Comparison of ENCODE assay signal across 27 cellular contexts in the genomic region with DNA sequence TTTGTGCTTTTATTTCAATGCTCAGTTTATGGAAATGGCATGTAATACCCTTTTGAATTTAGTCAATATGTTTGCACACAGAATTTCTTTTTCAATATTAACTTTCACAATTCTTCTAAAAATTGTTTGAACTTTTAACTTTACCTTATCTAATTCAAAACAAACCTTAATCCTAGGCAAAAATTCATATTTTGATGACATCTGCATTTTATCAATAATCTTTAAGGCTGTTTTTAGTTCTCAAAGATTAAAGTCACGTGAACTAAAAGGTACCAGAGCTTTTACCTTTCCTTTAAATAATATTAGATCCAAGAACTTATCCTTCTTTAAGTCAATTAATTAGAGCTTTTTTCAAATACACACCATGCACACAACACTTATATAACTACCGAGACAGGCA.
"Had no signal": no experiment of that assay in that cellular context is flagged by ENCODE, and none has a peak within 500 bp of the region (broad histone marks: within the 10 kb centered on the region; RNA-seq: fewer than 3 reads in every experiment).

No MANE protein-coding gene starts in this region.

- H3K36me3 ChIP-seq: stomach, suprapubic skin, thoracic aorta, thyroid gland, tibial artery, tibial nerve, transverse colon, upper lobe of left lung, upper lobe of right lung, uterus, vagina had no signal

- FAIRE-seq: urothelium cell line had no signal

- ATAC-seq: stimulated activated effector memory CD8-positive, alpha-beta T cell treated with anti-CD3 and anti-CD28 coated beads, Interleukin-12 subunit alpha, Interleukin-12 subunit beta, amount 100 ng/mL, for 72 hours; stimulated activated memory B cell treated with anti-CD40 and anti-IgM and Interleukin-4, amounts not matched to agents 10 μg/mL and 1 μg/mL and 100 μg/mL, for 72 hours; stimulated activated naive B cell treated with anti-CD40 and anti-IgM and Interleukin-4, amounts not matched to agents 10 μg/mL and 1 μg/mL and 100 μg/mL, for 72 hours; stimulated activated naive CD8-positive, alpha-beta T cell treated with anti-CD3 and anti-CD28 coated beads, Interleukin-15, amount 100 ng/mL, for 72 hours; stimulated activated naive CD8-positive, alpha-beta T cell treated with anti-CD3 and anti-CD28 coated beads, Interleukin-15, Interleukin-2, amounts not matched to agents 100 U/mL and 50 U/mL, for 24 hours; upper lobe of right lung had no signal

- H3K4me1 ChIP-seq: stomach, suprapubic skin, testis, thyroid gland, tibial artery, tibial nerve, transverse colon, upper lobe of left lung, upper lobe of right lung, uterus, vagina had no signal

- H3K4me3 ChIP-seq: stomach, suprapubic skin, testis, thoracic aorta, thyroid gland, tibial artery, tibial nerve, transverse colon, upper lobe of left lung, upper lobe of right lung, uterus, vagina had no signal

- DNase-seq: stimulated activated CD4-positive, alpha-beta T cell treated with anti-CD3 and anti-CD28 coated beads, Interleukin-2, amount 100 ng/mL, for 48 hours; stimulated activated CD4-positive, alpha-beta T cell treated with anti-CD3 and anti-CD28 coated beads, Interleukin-4, amount 100 ng/mL, for 1 hour; stimulated activated CD4-positive, alpha-beta T cell treated with anti-CD3 and anti-CD28 coated beads, Interleukin-4, amount 100 ng/mL, for 24 hours; stimulated activated CD4-positive, alpha-beta T cell treated with anti-CD3 and anti-CD28 coated beads, Interleukin-4, amount 100 ng/mL, for 4 hours; stimulated activated CD8-positive, alpha-beta memory T cell treated with anti-CD3 and anti-CD28 coated beads, Interleukin-4, amount 100 ng/mL, for 48 hours; stimulated activated naive B cell treated with anti-CD40 and anti-IgM and Interleukin-4, amounts not matched to agents 10 μg/mL and 1 μg/mL and 100 μg/mL, for 72 hours; stimulated activated naive CD4-positive, alpha-beta T cell; stimulated activated naive CD4-positive, alpha-beta T cell treated with Interleukin-2 at 50 U/mL for 16 hours; stimulated activated naive CD8-positive, alpha-beta T cell treated with anti-CD3 and anti-CD28 coated beads, Interleukin-15, amount 100 ng/mL, for 72 hours; stimulated activated naive CD8-positive, alpha-beta T cell treated with anti-CD3 and anti-CD28 coated beads, Interleukin-15, Interleukin-2, amounts not matched to agents 100 U/mL and 50 U/mL, for 24 hours; stomach; substantia nigra; testis; thyroid gland; tibial artery; transverse colon; trophoblast cell; upper lobe of left lung; upper lobe of right lung; uterus had no signal

- H3K27me3 ChIP-seq: stomach, suprapubic skin, testis, thyroid gland, tibial artery, tibial nerve, transverse colon, upper lobe of left lung, upper lobe of right lung, uterus, vagina had no signal

- H3K27ac ChIP-seq: stomach, suprapubic skin, testis, thoracic aorta, thyroid gland, tibial artery, tibial nerve, transverse colon, upper lobe of left lung, upper lobe of right lung, uterus, vagina had no signal

- H3K9me3 ChIP-seq: testis, thoracic aorta, thyroid gland, tibial artery, transverse colon, upper lobe of right lung, uterus, vagina had no signal
